ENCODE assay signal across 1 cellular context in the genomic region with DNA sequence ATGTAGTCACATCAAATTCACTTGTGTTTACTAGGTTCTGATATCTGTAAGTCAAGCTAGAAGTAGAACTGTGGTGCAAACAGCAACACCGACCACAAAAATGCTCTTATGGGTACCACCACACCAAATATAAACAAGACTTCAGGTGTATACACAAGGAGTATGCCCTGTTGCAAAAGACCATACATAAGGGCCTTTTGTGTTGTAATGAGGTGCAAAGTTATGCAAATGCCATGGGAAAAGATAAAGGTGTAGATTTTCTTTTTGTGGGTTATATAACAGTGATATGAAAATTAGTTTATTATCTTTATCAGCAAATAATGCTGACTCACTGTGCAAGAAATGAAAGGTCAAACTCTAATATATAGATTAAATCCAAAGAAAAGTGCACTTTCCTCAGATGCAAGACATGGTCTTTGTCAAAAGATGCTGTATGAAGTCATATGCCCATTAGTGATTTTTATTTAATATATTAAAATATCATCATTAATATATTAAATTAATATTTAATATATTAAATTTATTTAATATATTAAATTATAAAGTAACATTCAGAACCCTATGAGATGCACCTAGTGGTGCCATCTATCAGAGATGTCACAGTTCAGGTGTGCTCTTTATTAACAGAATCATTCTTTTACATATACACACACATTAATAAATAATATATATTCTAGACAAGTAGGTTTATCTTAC.
TF ChIP-seq lines count a peak whose summit lies in the region.

No MANE protein-coding gene starts in this region.

TF ChIP-seq in H1, 55 proteins besides CTCF, POLR2A, EP300 and RAD21 (continued from another document):
- TF ChIP-seq, protein P1, sequence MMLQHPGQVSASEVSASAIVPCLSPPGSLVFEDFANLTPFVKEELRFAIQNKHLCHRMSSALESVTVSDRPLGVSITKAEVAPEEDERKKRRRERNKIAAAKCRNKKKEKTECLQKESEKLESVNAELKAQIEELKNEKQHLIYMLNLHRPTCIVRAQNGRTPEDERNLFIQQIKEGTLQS (IDR thresholded peaks at IDR 0.05; ENCODE audit: insufficient read depth, low read depth, low read length): no peak
- no peak for TF ChIP-seq KDM5A (IDR thresholded peaks at IDR 0.05; ENCODE audit: low read length)
- no peak for TF ChIP-seq YY1 (IDR thresholded peaks at IDR 0.05; ENCODE audit: low read depth, low read length)
- TF ChIP-seq RFX5 (IDR thresholded peaks at IDR 0.05; ENCODE audit: borderline replicate concordance, low read depth, low read length): no peak
- TF ChIP-seq GTF2F1 (IDR thresholded peaks at IDR 0.05; ENCODE audit: borderline replicate concordance, low read depth, low read length): no peak
- TF ChIP-seq TAF1 (IDR thresholded peaks at IDR 0.05; ENCODE audit: low read depth, low read length): no peak
- TF ChIP-seq, protein P2, sequence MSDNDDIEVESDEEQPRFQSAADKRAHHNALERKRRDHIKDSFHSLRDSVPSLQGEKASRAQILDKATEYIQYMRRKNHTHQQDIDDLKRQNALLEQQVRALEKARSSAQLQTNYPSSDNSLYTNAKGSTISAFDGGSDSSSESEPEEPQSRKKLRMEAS (IDR thresholded peaks at IDR 0.05): no peak
